ENCODE assay signal across 20 cellular contexts in the genomic region with DNA sequence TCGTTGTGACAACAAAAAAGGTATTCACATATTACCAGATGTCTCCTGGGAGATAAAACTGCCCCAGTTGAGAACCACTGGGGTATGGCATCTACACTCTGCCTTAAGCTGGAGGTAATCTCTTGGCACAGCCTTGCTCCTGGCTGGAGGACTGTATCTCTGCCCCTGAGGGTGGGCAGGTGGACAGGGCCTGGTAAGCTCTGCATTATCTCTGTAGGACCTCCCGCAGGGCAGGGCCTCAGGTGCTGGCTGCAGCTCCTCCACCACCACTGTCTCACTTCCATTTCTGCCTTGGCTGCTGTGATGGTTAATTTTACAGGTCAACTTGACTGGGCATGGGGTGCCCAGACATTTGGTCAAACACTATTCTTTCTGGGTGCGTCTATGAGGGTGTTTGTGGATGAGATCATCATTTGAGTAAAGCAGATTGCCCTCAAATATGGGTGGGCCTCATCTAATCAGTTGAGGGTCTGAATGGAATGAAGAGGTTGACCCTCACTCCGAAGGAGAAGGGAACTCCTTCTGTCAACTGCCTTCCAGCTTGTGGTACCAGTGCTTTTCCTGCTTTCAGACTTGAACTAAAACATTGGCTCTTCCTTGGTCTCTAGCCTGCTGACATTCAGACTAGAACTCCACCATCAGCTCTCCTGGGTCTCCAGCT. TPM values are rescaled to one million over a fixed set of nuclear protein-coding genes. Genes with fewer than 3 reads are reported as not detected.
"Had no signal": no experiment of that assay in that cellular context is flagged by ENCODE, and none has a peak within 500 bp of the region (broad histone marks: within the 10 kb centered on the region; RNA-seq: fewer than 3 reads in every experiment).

No MANE protein-coding gene starts in this region.

- H3K4me3 Mint-ChIP-seq: memory B cell, nephron progenitor cell had no signal

- H2AFZ ChIP-seq: parathyroid adenoma had no signal

- DNase-seq: cerebellar nuclear complex; colonic mucosa; effector CD8-positive, alpha-beta T cell; gastrocnemius medialis; heart right ventricle; left ventricle myocardium inferior; lower lobe of right lung; midbrain; nephron progenitor cell; small intestine; stimulated activated CD4-positive, alpha-beta T cell treated with anti-CD3 and anti-CD28 coated beads, Interleukin-12 subunit alpha, Interleukin-12 subunit beta, amount 100 ng/mL, for 4 hours; stimulated activated naive CD4-positive, alpha-beta T cell treated with Interleukin-2 at 50 U/mL for 16 hours; trophoblast cell had no signal

- H3K27ac ChIP-seq: colonic mucosa, gastrocnemius medialis, heart right ventricle, left ventricle myocardium inferior, lower lobe of right lung, parathyroid adenoma, prostate gland had no signal

- H3K79me2 ChIP-seq: parathyroid adenoma had no signal

- FAIRE-seq: keratinocyte, small intestine had no signal

- H3K4me1 Mint-ChIP-seq: memory B cell, nephron progenitor cell had no signal

- H3K36me3 Mint-ChIP-seq: memory B cell had no signal

- H3K27ac Mint-ChIP-seq: memory B cell, nephron progenitor cell had no signal

- ATAC-seq: esophagus mucosa, gastrocnemius medialis, heart right ventricle, lower lobe of right lung had no signal

- H3K27me3 ChIP-seq: colonic mucosa had no signal

- H3K9me3 Mint-ChIP-seq: memory B cell had no signal

- H3K4me3 ChIP-seq: colonic mucosa, gastrocnemius medialis, heart right ventricle, left ventricle myocardium inferior, lower lobe of right lung, prostate gland had no signal

- H3K9me3 ChIP-seq: colonic mucosa, gastrocnemius medialis, heart right ventricle, left ventricle myocardium inferior, lower lobe of right lung, prostate gland had no signal

- H3K9ac ChIP-seq: parathyroid adenoma had no signal

- H3K36me3 ChIP-seq: colonic mucosa, gastrocnemius medialis, heart right ventricle, left ventricle myocardium inferior, lower lobe of right lung, prostate gland had no signal

- H3K4me1 ChIP-seq: colonic mucosa, gastrocnemius medialis, heart right ventricle, left ventricle myocardium inferior, lower lobe of right lung, parathyroid adenoma, prostate gland had no signal

RNA-seq across cellular contexts. Expression of a gene that starts 9.8 kb away (rescaled TPM):
- total RNA-seq: dermis microvascular lymphatic vessel endothelial cell, fibroblast of villous mesenchyme, gastrocnemius medialis, lower lobe of right lung had no signal
